ENCODE assay signal across 8 cellular contexts in the genomic region with DNA sequence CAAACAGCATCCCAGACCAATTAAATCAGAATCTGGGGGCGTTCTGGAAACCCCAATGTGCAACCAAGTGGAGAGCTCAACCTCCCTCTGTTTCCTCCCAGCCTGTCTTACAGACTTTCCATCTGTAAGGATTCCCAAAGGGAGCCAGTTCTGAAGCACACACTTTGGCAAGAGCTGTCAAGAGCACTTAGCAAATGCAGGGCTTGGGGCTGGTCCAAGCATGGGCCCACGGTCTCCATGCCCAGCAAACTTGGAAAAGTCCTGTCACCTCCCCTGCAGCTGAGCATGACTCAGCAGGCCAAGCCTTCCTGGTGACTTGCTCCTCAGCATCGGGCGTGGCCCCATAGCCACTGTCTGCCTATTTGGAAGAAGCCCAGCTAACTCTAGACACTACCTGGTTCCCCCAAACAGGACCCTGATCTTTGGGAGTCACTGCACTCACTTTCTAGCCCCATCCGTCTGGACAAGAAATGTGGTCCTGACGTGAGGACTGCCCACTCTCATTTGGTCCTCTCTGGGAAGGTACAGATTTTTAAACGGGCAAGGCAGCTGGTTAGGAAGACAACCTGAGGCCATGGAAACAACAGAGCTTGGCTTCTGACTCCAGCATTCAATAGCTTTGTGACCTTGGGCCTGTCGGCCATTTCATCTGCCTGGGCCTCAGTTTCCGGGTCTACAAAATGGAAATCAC. TPM values are rescaled to one million over a fixed set of nuclear protein-coding genes. Genes with fewer than 3 reads are reported as not detected.
DNase-seq lines count a peak whose midpoint lies in the region; ATAC-seq and TF ChIP-seq lines count a peak whose summit lies in the region.

No MANE protein-coding gene starts in this region.

- H3K4me3 ChIP-seq in BLaER1 treated with 17β-estradiol and CSF1 and Interleukin-3, amounts not matched to agents 10 nM and 100 nM: peak overlapping the region in 1 of 10 experiments; percentile 20; a peak in 3 of 20 replicates
- H3K4me3 ChIP-seq in MG63 (no peak overlapping the region), prostate gland (no peak overlapping the region)

- intact Hi-C loops in head of caudate nucleus (cut with DNase I) (no loop called here), prostate gland (cut with DNase I) (no loop called here)

- H3K27ac ChIP-seq in BLaER1 treated with 17β-estradiol and CSF1 and Interleukin-3, amounts not matched to agents 10 nM and 100 nM: peak overlapping the region in 10 of 11 experiments; percentile 9 to 73 (median 68); a peak in 18 of 22 replicates
- peak overlapping the region; percentile 81 to 83 for H3K27ac ChIP-seq in prostate gland

- peak overlapping the region in 7 of 11 experiments; percentile 15 to 49 (median 33); a peak in 9 of 22 replicates for H3K9ac ChIP-seq in BLaER1 treated with 17β-estradiol and CSF1 and Interleukin-3, amounts not matched to agents 10 nM and 100 nM

- peak; percentile 97 for DNase-seq in MG63
- no peak for DNase-seq in activated T-cell treated with anti-CD3 and anti-CD28 coated beads, Interleukin-2, amount 50 U/mL, for 72 hours
- DNase-seq in head of caudate nucleus: peak in 25 of 42 donors; percentile 29 to 83 (median 56)
- DNase-seq in prostate gland (ENCODE audit: low spot score): peak; percentile 81
- no peak for DNase-seq in T-helper 9 cell
- DNase-seq in iPS-NIHi7 (ENCODE audit: extremely low spot score): no peak

- peak in 1 of 2 donors; percentile 8 for ATAC-seq in activated T-cell treated with anti-CD3 and anti-CD28 coated beads, Interleukin-2, amount 50 U/mL, for 72 hours (replicated peaks in 1 of 2)
- ATAC-seq in HG02885 (IDR thresholded peaks at IDR 0.05; ENCODE audit: poor library complexity, unreplicated experiment): no peak

- WGBS in prostate gland: 52% methylated on average over 9 of the region's 9 CpGs

- H3K9me3 ChIP-seq in BLaER1 treated with 17β-estradiol and CSF1 and Interleukin-3, amounts not matched to agents 10 nM and 100 nM (replicated peaks in 1 of 11): no peaks in the 10 kb centered on the region
- no peaks in the 10 kb centered on the region for H3K9me3 ChIP-seq in MG63
- H3K9me3 ChIP-seq in prostate gland: no peaks in the 10 kb centered on the region

- peak overlapping the region; percentile 88 to 99 (median 90) for H3K4me2 ChIP-seq in BLaER1 treated with 17β-estradiol and CSF1 and Interleukin-3, amounts not matched to agents 10 nM and 100 nM

- H3K4me3 Mint-ChIP-seq in activated T-cell treated with anti-CD3 and anti-CD28 coated beads, Interleukin-2, amount 50 U/mL, for 72 hours: peak overlapping the region in 1 of 2 donors; percentile 65

- no peaks in the 10 kb centered on the region for H3K27me3 ChIP-seq in BLaER1 treated with 17β-estradiol and CSF1 and Interleukin-3, amounts not matched to agents 10 nM and 100 nM
- H3K27me3 ChIP-seq in MG63 (no peaks in the 10 kb centered on the region), prostate gland (replicated peaks; ENCODE audit: insufficient read depth) (no peaks in the 10 kb centered on the region)

- H3K36me3 ChIP-seq in BLaER1 treated with 17β-estradiol and CSF1 and Interleukin-3, amounts not matched to agents 10 nM and 100 nM: peaks cover 32 to 78% (median 68%) of the 10 kb centered on the region in 11 experiments
- H3K36me3 ChIP-seq in MG63 (peaks cover 57% of the 10 kb centered on the region), prostate gland (no peaks in the 10 kb centered on the region)

- H3K4me1 Mint-ChIP-seq in activated T-cell treated with anti-CD3 and anti-CD28 coated beads, Interleukin-2, amount 50 U/mL, for 72 hours (ENCODE audit: low read depth): peaks cover 100% of the 10 kb centered on the region

- no peaks in the 10 kb centered on the region for H3K27me3 Mint-ChIP-seq in activated T-cell treated with anti-CD3 and anti-CD28 coated beads, Interleukin-2, amount 50 U/mL, for 72 hours (ENCODE audit: low read depth)

- H3K9me3 Mint-ChIP-seq in activated T-cell treated with anti-CD3 and anti-CD28 coated beads, Interleukin-2, amount 50 U/mL, for 72 hours: no peaks in the 10 kb centered on the region

- peaks cover 10 to 36% of the 10 kb centered on the region in 2 donors for H3K36me3 Mint-ChIP-seq in activated T-cell treated with anti-CD3 and anti-CD28 coated beads, Interleukin-2, amount 50 U/mL, for 72 hours (ENCODE audit: insufficient read depth in 2 of 2)

- H3K4me1 ChIP-seq in BLaER1 treated with 17β-estradiol and CSF1 and Interleukin-3, amounts not matched to agents 10 nM and 100 nM: peaks cover 88 to 100% (median 99%) of the 10 kb centered on the region in 10 experiments
- peaks cover 69% of the 10 kb centered on the region for H3K4me1 ChIP-seq in prostate gland (replicated peaks)

- H4K20me1 ChIP-seq in BLaER1 treated with 17β-estradiol and CSF1 and Interleukin-3, amounts not matched to agents 10 nM and 100 nM: peaks cover 10 to 100% (median 88%) of the 10 kb centered on the region in 11 experiments; a peak in 21 of 22 replicates

- TF ChIP-seq CTCF in prostate gland (IDR thresholded peaks at IDR 0.05): no peak

- H3K27ac Mint-ChIP-seq in activated T-cell treated with anti-CD3 and anti-CD28 coated beads, Interleukin-2, amount 50 U/mL, for 72 hours: peak overlapping the region; percentile 89

- no peak for TF ChIP-seq POLR2A in prostate gland (IDR thresholded peaks at IDR 0.05)

RNA-seq across cellular contexts. Expression of a gene that starts 16.9 kb away (rescaled TPM):
- total RNA-seq in MG63 (2014; rRNA removed; shearing (Covaris generic); ENCODE audit: low replicate concordance): 70.3 and 127 TPM in 2 replicates
- total RNA-seq in activated T-cell treated with anti-CD3 and anti-CD28 coated beads, Interleukin-2, amount 50 U/mL, for 72 hours: 10 to 100 TPM; 41.7 to 51.9 TPM
- 100 to 1,000 TPM in 1 of 2 donors, 10 to 100 TPM in 1; 83.9 to 159 TPM for total RNA-seq in prostate gland

Comparison
In these comparisons a context has a peak if more than half of its experiments do, and no peak if none do; other contexts are left out.
1. DNase-seq: peak in MG63 (single experiment), head of caudate nucleus (25 of 42) and prostate gland (single experiment); none in activated T-cell treated with anti-CD3 and anti-CD28 coated beads, Interleukin-2, amount 50 U/mL, for 72 hours (0 of 2), T-helper 9 cell (single experiment) and iPS-NIHi7 (single experiment).